Comparison of ENCODE assay signal across 22 cellular contexts in the genomic region with DNA sequence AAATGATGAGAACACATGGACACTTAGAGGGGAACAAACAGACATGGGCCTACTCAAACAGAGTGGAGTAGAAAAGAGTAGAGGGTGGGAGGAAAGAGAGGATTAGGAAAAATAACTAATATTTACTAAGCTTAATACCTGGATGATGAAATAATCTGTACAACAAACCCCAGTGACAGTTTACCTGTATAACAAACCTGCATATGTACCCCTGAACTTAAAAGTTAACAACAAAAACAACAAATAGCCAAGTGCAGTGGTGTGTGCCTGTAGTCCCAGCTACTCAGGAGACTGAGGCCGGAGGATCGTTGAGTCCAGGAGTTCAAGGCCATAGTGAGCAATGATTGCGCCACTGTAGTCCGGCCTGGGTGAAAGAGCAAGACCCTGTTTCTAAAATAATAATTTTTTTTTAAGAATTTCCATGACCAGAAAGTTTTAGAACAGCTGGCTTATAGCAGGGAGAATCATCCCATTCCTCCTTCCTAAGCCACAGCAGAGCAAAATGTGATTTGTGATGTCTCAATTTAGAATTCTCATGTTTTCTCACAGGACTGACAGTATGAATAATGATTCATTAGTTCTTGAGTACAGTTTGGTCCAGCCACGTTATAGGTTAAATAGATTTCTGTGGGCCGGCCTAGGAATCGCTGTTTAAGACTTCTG.
DNase-seq lines count a peak whose midpoint lies in the region; ATAC-seq, FAIRE-seq and TF ChIP-seq lines count a peak whose summit lies in the region.
"Had no signal": no experiment of that assay in that cellular context is flagged by ENCODE, and none has a peak within 500 bp of the region (broad histone marks: within the 10 kb centered on the region; RNA-seq: fewer than 3 reads in every experiment).

No MANE protein-coding gene starts in this region.

- H2AFZ ChIP-seq in HepG2 (ENCODE audit: low read length) (no peak overlapping the region), smooth muscle cell (ENCODE audit: low read depth) (no peak overlapping the region)

- peak; percentile 79 for FAIRE-seq in HepG2 (lab: Jason Lieb, UNC)

- H3K4me1 ChIP-seq in HepG2 (ENCODE audit: insufficient read depth, low read length) (peaks cover 46% of the 10 kb centered on the region), smooth muscle cell (ENCODE audit: low read depth) (no peaks in the 10 kb centered on the region)
- H3K4me1 ChIP-seq: colonic mucosa had no signal

- TF ChIP-seq EP300 in HepG2 (IDR thresholded peaks at IDR 0.05; ENCODE audit: low read depth in 2 of 2, low read length in 2 of 2) (peak in 1 of 2 experiments; percentile 81; a peak in 2 of 4 replicates), HepG2 (CRISPR knock-in tag; IDR thresholded peaks at IDR 0.05; ENCODE audit: borderline replicate concordance) (peak; percentile 34; the same call in 1 of the 2 replicates)

- H3K27me3 ChIP-seq in WERI-Rb-1 (ENCODE audit: insufficient read depth, low read depth, severe bottlenecking) (no peaks in the 10 kb centered on the region), HepG2 (ENCODE audit: control insufficient read depth in 1 of 2, insufficient read depth in 2 of 2, low read length in 2 of 2) (no peaks in the 10 kb centered on the region), smooth muscle cell (ENCODE audit: low read depth) (no peaks in the 10 kb centered on the region)
- H3K27me3 ChIP-seq: BE2C, body of pancreas, colonic mucosa, neutrophil, spleen, upper lobe of right lung had no signal

- WGBS in HepG2 (ENCODE audit: low lambda C conversion rate): under 1% methylated on average over 7 of the region's 7 CpGs
- WGBS in smooth muscle cell (ENCODE audit: low lambda C conversion rate): 81% methylated on average over 7 of the region's 7 CpGs

- H3K36me3 ChIP-seq in WERI-Rb-1 (no peaks in the 10 kb centered on the region), HepG2 (replicated peaks in 1 of 2; ENCODE audit: control insufficient read depth in 1 of 2, insufficient read depth in 2 of 2, low read length in 2 of 2) (no peaks in the 10 kb centered on the region), smooth muscle cell (ENCODE audit: low read depth) (no peaks in the 10 kb centered on the region)
- H3K36me3 ChIP-seq: BE2C, colonic mucosa, neutrophil, spleen, upper lobe of right lung had no signal

- H3K9me3 ChIP-seq in WERI-Rb-1 (ENCODE audit: severe bottlenecking) (no peaks in the 10 kb centered on the region), HepG2 (ENCODE audit: low read length) (no peaks in the 10 kb centered on the region), smooth muscle cell (replicated peaks; ENCODE audit: low read depth) (no peaks in the 10 kb centered on the region)
- H3K9me3 ChIP-seq: BE2C, body of pancreas, colonic mucosa, neutrophil, spleen, upper lobe of right lung had no signal

- peaks cover 4% of the 10 kb centered on the region for H3F3A ChIP-seq in smooth muscle cell (ENCODE audit: low read depth)

- H3K79me2 ChIP-seq in HepG2 (ENCODE audit: insufficient read depth, low read length) (peaks cover 12% of the 10 kb centered on the region), smooth muscle cell (ENCODE audit: low read depth) (peaks cover 70% of the 10 kb centered on the region)

- CTCF ChIA-PET in HepG2 (lab: Yijun Ruan, JAX; ENCODE audit: low intra/inter-chr PET ratio, low total read pairs): no interaction called here

- 0 out of 2 replicates have a peak, but pooled peaks have one; percentile 13 for TF ChIP-seq RAD21 in HepG2 (CRISPR knock-in tag; IDR thresholded peaks at IDR 0.05)

- no TSS peak for BruUV-seq in HepG2 (replicated peaks; lab: Mats Ljungman, UMichigan)

- in situ Hi-C loops in HepG2 (cut with HindIII; ENCODE audit: extremely low pct_ligation_motif_present, low pct_unique_long_range_greater_than_20kb): no loop called here

- no peaks in the 10 kb centered on the region for H4K20me1 ChIP-seq in HepG2 (ENCODE audit: insufficient read depth, low read length)
- peaks cover 67% of the 10 kb centered on the region for H4K20me1 ChIP-seq in smooth muscle cell (ENCODE audit: low read depth)

- ATAC-seq in HepG2 (peak; percentile 83), GM19463 (IDR thresholded peaks at IDR 0.05; ENCODE audit: unreplicated experiment) (no peak), GM21786 (IDR thresholded peaks at IDR 0.05; ENCODE audit: unreplicated experiment) (no peak)
- ATAC-seq: body of pancreas, left cardiac atrium, upper lobe of right lung had no signal

- H3K27ac ChIP-seq in WERI-Rb-1: peak overlapping the region; percentile 14
- peak overlapping the region; percentile 74 for H3K27ac ChIP-seq in HepG2 (ENCODE audit: extremely low read length, insufficient read depth, low read length)
- H3K27ac ChIP-seq in smooth muscle cell (ENCODE audit: low read depth): peak overlapping the region; percentile 57
- H3K27ac ChIP-seq: body of pancreas, colonic mucosa, neutrophil had no signal

- H3K4me3 ChIP-seq in WERI-Rb-1 (ENCODE audit: low read depth, low read length): no peak overlapping the region
- H3K4me3 ChIP-seq in HepG2 (replicated peaks in 1 of 3; ENCODE audit: insufficient read depth in 1 of 3, low read depth in 2 of 3, low read length in 3 of 3): peak overlapping the region in 2 of 3 experiments; percentile 16 to 25; a peak in 4 of 6 replicates
- no peak overlapping the region for H3K4me3 ChIP-seq in smooth muscle cell
- H3K4me3 ChIP-seq: body of pancreas, colonic mucosa, spleen, upper lobe of right lung had no signal

- H3K4me2 ChIP-seq in HepG2 (ENCODE audit: low read depth, low read length) (peak overlapping the region; percentile 82), smooth muscle cell (peak overlapping the region; percentile 29)

- POLR2A ChIA-PET in HepG2 (lab: Yijun Ruan, JAX): interaction anchor here (0.7 to 3.0 kb wide), 5 partner anchors 23 to 41 kb away, joined by 3 to 11 read pairs (median 4); no protein-coding TSS in a partner anchor

- peak; percentile 25 for DNase-seq in activated CD8-positive, alpha-beta memory T cell treated with anti-CD3 and anti-CD28 coated beads, Interleukin-2, amount 50 U/mL, for 48 hours
- no peak for DNase-seq in activated CD8-positive, alpha-beta memory T cell treated with anti-CD3 and anti-CD28 coated beads, Interleukin-2, amount 50 U/mL, for 4 hours
- no peak for DNase-seq in WERI-Rb-1
- peak; percentile 68 for DNase-seq in HepG2 (ENCODE audit: low spot score)
- no peak for DNase-seq in smooth muscle cell (lab: John Stamatoyannopoulos, UW; ENCODE audit: unreplicated experiment)
- DNase-seq in HUDEP-2 (lab: John Stamatoyannopoulos, UW; ENCODE audit: unreplicated experiment in 76 of 76): no peak
- DNase-seq: activated CD4-positive, alpha-beta T cell treated with anti-CD3 and anti-CD28 coated beads, Interleukin-2, amount 50 U/mL, for 1 hour; BE2C; body of pancreas; Calu3; colonic mucosa; endodermal cell; left cardiac atrium; midbrain; NCI-H1417 treated with DMSO at 0.1 percent for 48 hours; NCI-H510A; spleen; stimulated activated CD4-positive, alpha-beta T cell treated with anti-CD3 and anti-CD28 coated beads, Interleukin-4, amount 100 ng/mL, for 4 hours; upper lobe of right lung had no signal

- TF ChIP-seq CTCF in WERI-Rb-1 (IDR thresholded peaks at IDR 0.05; ENCODE audit: low read depth, low read length) (no peak), HepG2 (CRISPR knock-in tag; IDR thresholded peaks at IDR 0.05) (no peak), smooth muscle cell (IDR thresholded peaks at IDR 0.05; ENCODE audit: borderline replicate concordance, insufficient read depth, poor library complexity, severe bottlenecking) (no peak)

- H3K9ac ChIP-seq in HepG2 (ENCODE audit: insufficient read depth, low read depth, low read length) (peak overlapping the region; percentile 58), smooth muscle cell (ENCODE audit: low read depth) (no peak overlapping the region)

- intact Hi-C loops in HepG2 (cut with micrococcal nuclease; ENCODE audit: unreplicated experiment): loop anchor here (5.0 kb wide), 1 partner anchor 42 kb away; no protein-coding TSS in a partner anchor

- no peak for TF ChIP-seq POLR2A in HepG2 (IDR thresholded peaks at IDR 0.05; ENCODE audit: insufficient read depth in 1 of 2, low read depth in 2 of 2, low read length in 2 of 2)

TF ChIP-seq in HepG2, 621 proteins besides CTCF, POLR2A, EP300 and RAD21 (continues in another document):
- TF ChIP-seq, protein P1, sequence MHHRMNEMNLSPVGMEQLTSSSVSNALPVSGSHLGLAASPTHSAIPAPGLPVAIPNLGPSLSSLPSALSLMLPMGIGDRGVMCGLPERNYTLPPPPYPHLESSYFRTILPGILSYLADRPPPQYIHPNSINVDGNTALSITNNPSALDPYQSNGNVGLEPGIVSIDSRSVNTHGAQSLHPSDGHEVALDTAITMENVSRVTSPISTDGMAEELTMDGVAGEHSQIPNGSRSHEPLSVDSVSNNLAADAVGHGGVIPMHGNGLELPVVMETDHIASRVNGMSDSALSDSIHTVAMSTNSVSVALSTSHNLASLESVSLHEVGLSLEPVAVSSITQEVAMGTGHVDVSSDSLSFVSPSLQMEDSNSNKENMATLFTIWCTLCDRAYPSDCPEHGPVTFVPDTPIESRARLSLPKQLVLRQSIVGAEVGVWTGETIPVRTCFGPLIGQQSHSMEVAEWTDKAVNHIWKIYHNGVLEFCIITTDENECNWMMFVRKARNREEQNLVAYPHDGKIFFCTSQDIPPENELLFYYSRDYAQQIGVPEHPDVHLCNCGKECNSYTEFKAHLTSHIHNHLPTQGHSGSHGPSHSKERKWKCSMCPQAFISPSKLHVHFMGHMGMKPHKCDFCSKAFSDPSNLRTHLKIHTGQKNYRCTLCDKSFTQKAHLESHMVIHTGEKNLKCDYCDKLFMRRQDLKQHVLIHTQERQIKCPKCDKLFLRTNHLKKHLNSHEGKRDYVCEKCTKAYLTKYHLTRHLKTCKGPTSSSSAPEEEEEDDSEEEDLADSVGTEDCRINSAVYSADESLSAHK (CRISPR knock-in tag; IDR thresholded peaks at IDR 0.05; ENCODE audit: borderline replicate concordance): no peak
- no peak for TF ChIP-seq ZNF292 (CRISPR knock-in tag; IDR thresholded peaks at IDR 0.05; ENCODE audit: borderline replicate concordance, low read depth)
- TF ChIP-seq HOXA3 (CRISPR knock-in tag; IDR thresholded peaks at IDR 0.05): peak; percentile 70; the same call in 1 of the 2 replicates
- TF ChIP-seq ZNF737 (CRISPR knock-in tag; IDR thresholded peaks at IDR 0.05; ENCODE audit: borderline replicate concordance): no peak
- TF ChIP-seq, protein P2, sequence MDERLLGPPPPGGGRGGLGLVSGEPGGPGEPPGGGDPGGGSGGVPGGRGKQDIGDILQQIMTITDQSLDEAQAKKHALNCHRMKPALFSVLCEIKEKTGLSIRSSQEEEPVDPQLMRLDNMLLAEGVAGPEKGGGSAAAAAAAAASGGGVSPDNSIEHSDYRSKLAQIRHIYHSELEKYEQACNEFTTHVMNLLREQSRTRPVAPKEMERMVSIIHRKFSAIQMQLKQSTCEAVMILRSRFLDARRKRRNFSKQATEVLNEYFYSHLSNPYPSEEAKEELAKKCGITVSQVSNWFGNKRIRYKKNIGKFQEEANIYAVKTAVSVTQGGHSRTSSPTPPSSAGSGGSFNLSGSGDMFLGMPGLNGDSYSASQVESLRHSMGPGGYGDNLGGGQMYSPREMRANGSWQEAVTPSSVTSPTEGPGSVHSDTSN (CRISPR knock-in tag; IDR thresholded peaks at IDR 0.05): no peak
- TF ChIP-seq SNAPC2 (CRISPR knock-in tag; IDR thresholded peaks at IDR 0.05): no peak
- no peak for TF ChIP-seq ZNF713 (CRISPR knock-in tag; IDR thresholded peaks at IDR 0.05)

Comparison
In these comparisons a context has a peak if more than half of its experiments do, and no peak if none do; other contexts are left out.
1. DNase-seq: peak in activated CD8-positive, alpha-beta memory T cell treated with anti-CD3 and anti-CD28 coated beads, Interleukin-2, amount 50 U/mL, for 48 hours (single experiment) and HepG2 (single experiment); none in activated CD8-positive, alpha-beta memory T cell treated with anti-CD3 and anti-CD28 coated beads, Interleukin-2, amount 50 U/mL, for 4 hours (single experiment), WERI-Rb-1 (single experiment), smooth muscle cell (single experiment) and HUDEP-2 (0 of 76).
2. H3K27ac ChIP-seq: peak in every context shown above with its lines; median percentile 74 in HepG2; 57 in smooth muscle cell; 14 in WERI-Rb-1.
3. H3K4me3 ChIP-seq: peak in HepG2 (2 of 3); none in WERI-Rb-1 (single experiment) and smooth muscle cell (single experiment).